8 cellular contexts compared by ENCODE assay signal in the genomic region with DNA sequence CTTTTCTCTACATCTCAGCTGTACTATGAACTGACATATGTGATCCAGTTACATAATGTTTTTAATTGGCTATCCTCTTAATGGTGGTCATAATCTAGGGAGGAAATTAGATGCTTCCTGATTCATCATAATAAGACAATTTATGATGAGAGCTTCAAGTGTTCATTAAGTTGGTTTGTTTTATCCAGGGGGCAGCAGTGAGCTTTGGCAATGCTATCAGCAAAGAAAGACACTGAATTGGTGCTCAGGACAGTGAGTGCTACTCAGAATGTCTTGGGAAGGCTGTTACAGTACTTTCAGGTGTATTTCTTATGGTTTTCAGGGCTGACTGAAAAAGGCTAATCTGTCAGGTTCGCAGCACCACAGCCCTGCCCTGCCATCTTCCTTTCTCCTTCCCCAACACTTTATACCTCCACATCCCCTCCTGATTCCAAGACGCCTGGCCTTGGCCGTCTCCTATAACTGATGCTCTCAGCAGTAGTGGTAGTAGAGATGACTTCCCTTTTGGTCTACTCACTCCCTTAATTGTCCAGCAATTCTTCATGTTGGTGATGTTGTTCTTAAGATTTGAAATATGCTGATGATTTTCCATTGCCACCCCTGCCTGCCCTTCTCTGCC.
A peak's percentile ranks its signal among the peaks of the same experiment; 100 is the strongest.
DNase-seq lines count a peak whose midpoint lies in the region; ATAC-seq and TF ChIP-seq lines count a peak whose summit lies in the region.

No MANE protein-coding gene starts in this region.

- H3K4me2 ChIP-seq in osteoblast (ENCODE audit: insufficient read depth, low read length) = no peak overlapping the region

- H3K9me3 Mint-ChIP-seq in CD4-positive, alpha-beta T cell = no peaks in the 10 kb centered on the region
- H3K9me3 Mint-ChIP-seq in activated CD8-positive, alpha-beta T cell treated with anti-CD3 and anti-CD28 coated beads, Interleukin-2, amount 10 ng/mL, durations not matched to agents 7 days and 5 days (ENCODE audit: insufficient read depth) = no peaks in the 10 kb centered on the region

- peak in 9 of 10 experiments; percentile 22 to 65 (median 52) for DNase-seq in CD4-positive, alpha-beta T cell
- peak; percentile 40 for DNase-seq in NCI-H1105 (lab: John Stamatoyannopoulos, UW)
- DNase-seq in activated CD8-positive, alpha-beta T cell treated with anti-CD3 and anti-CD28 coated beads, Interleukin-2, amount 10 ng/mL, durations not matched to agents 7 days and 5 days = peak; percentile 75
- DNase-seq in esophagus squamous epithelium (lab: John Stamatoyannopoulos, UW) = no peak
- DNase-seq in osteoblast (ENCODE audit: insufficient read length, low spot score, missing footprints) = peak; percentile 80
- DNase-seq in D341Med (ENCODE audit: low spot score) = no peak
- DNase-seq in DMS153 (lab: John Stamatoyannopoulos, UW) = no peak

- whole genome bisulfite sequencing in esophagus squamous epithelium, 2 donors = 70 to 86% methylated on average over 3 of the region's 3 CpGs

- no peaks in the 10 kb centered on the region for H3K27me3 Mint-ChIP-seq in CD4-positive, alpha-beta T cell
- no peaks in the 10 kb centered on the region for H3K27me3 Mint-ChIP-seq in activated CD8-positive, alpha-beta T cell treated with anti-CD3 and anti-CD28 coated beads, Interleukin-2, amount 10 ng/mL, durations not matched to agents 7 days and 5 days (ENCODE audit: low read depth)

- H3K27ac ChIP-seq in CD4-positive, alpha-beta T cell (ENCODE audit: low read depth, low read length) = no peak overlapping the region
- H3K27ac ChIP-seq in esophagus squamous epithelium (no peak overlapping the region), osteoblast (ENCODE audit: low read depth, low read length) (no peak overlapping the region)

- ATAC-seq in CD4-positive, alpha-beta T cell (ENCODE audit: poor library complexity) = peak; percentile 82
- ATAC-seq in GM19438 (IDR thresholded peaks at IDR 0.05; ENCODE audit: low read depth, unreplicated experiment) = peak; percentile 52
- ATAC-seq in activated CD8-positive, alpha-beta T cell treated with anti-CD3 and anti-CD28 coated beads, Interleukin-2, amount 10 ng/mL, durations not matched to agents 7 days and 5 days = peak; percentile 74

- H3K4me1 ChIP-seq in esophagus squamous epithelium = peaks cover 5 to 33% (median 14%) of the 10 kb centered on the region in 3 donors
- H3K4me1 ChIP-seq in osteoblast (ENCODE audit: insufficient read depth, low read length) = peaks cover 13% of the 10 kb centered on the region

- H3K27me3 ChIP-seq in CD4-positive, alpha-beta T cell (ENCODE audit: control insufficient read depth, insufficient read depth, low read length) = no peaks in the 10 kb centered on the region
- H3K27me3 ChIP-seq in esophagus squamous epithelium (no peaks in the 10 kb centered on the region), osteoblast (ENCODE audit: insufficient read depth, low read length) (no peaks in the 10 kb centered on the region)

- H2AFZ ChIP-seq in osteoblast (ENCODE audit: low read length) = no peak overlapping the region

- no peaks in the 10 kb centered on the region for H3K79me2 ChIP-seq in osteoblast (ENCODE audit: insufficient read depth, low read length)

- H3K4me3 ChIP-seq in esophagus squamous epithelium = no peak overlapping the region
- no peak overlapping the region for H3K4me3 ChIP-seq in osteoblast (ENCODE audit: insufficient read depth, low read length)

- no peak for TF ChIP-seq POLR2A in esophagus squamous epithelium (IDR thresholded peaks at IDR 0.05)

- H3K36me3 ChIP-seq in esophagus squamous epithelium (no peaks in the 10 kb centered on the region), osteoblast (ENCODE audit: insufficient read depth, low read length) (no peaks in the 10 kb centered on the region)

- intact Hi-C loops in CD4-positive, alpha-beta T cell (cut with DNase I, micrococcal nuclease) = loop anchor here (1.0 to 10.0 kb wide), 8 partner anchors 23 to 175 kb away; no protein-coding TSS in a partner anchor
- intact Hi-C loops in esophagus squamous epithelium (cut with DNase I) = no loop called here

- H4K20me1 ChIP-seq in osteoblast (ENCODE audit: insufficient read depth, low read length) = no peaks in the 10 kb centered on the region

- no peaks in the 10 kb centered on the region for H3K36me3 Mint-ChIP-seq in CD4-positive, alpha-beta T cell (ENCODE audit: low read depth)
- peaks cover 3% of the 10 kb centered on the region for H3K36me3 Mint-ChIP-seq in activated CD8-positive, alpha-beta T cell treated with anti-CD3 and anti-CD28 coated beads, Interleukin-2, amount 10 ng/mL, durations not matched to agents 7 days and 5 days (ENCODE audit: low read depth)

- H3K9me3 ChIP-seq in CD4-positive, alpha-beta T cell (ENCODE audit: control insufficient read depth, low read length) = no peaks in the 10 kb centered on the region
- no peaks in the 10 kb centered on the region for H3K9me3 ChIP-seq in esophagus squamous epithelium
- H3K9me3 ChIP-seq in osteoblast (ENCODE audit: low read depth, low read length) = no peaks in the 10 kb centered on the region

- H3K27ac Mint-ChIP-seq in CD4-positive, alpha-beta T cell = peak overlapping the region; percentile 78
- peak overlapping the region; percentile 60 for H3K27ac Mint-ChIP-seq in activated CD8-positive, alpha-beta T cell treated with anti-CD3 and anti-CD28 coated beads, Interleukin-2, amount 10 ng/mL, durations not matched to agents 7 days and 5 days

- CTCF ChIA-PET in CD4-positive, alpha-beta T cell (lab: Charles Lee) = interaction anchor here (0.6 to 3.7 kb wide), 23 partner anchors 9 to 1077 kb away, joined by 3 to 52 read pairs (median 5); partner anchors contain the start of gene TNFAIP3
- CTCF ChIA-PET in activated CD8-positive, alpha-beta T cell treated with anti-CD3 and anti-CD28 coated beads, Interleukin-2, amount 10 ng/mL, durations not matched to agents 7 days and 5 days (lab: Charles Lee) = interaction anchor here (0.8 to 17.2 kb wide), 51 partner anchors 9 to 207 kb away, joined by 3 to 399 read pairs (median 7); partner anchors contain the start of gene TNFAIP3

- POLR2A ChIA-PET in CD4-positive, alpha-beta T cell (lab: Charles Lee) = interaction anchor here (0.7 to 4.2 kb wide), 13 partner anchors 11 to 175 kb away, joined by 4 to 141 read pairs (median 5); partner anchors contain the start of gene TNFAIP3
- POLR2A ChIA-PET in activated CD8-positive, alpha-beta T cell treated with anti-CD3 and anti-CD28 coated beads, Interleukin-2, amount 10 ng/mL, durations not matched to agents 7 days and 5 days (lab: Charles Lee) = interaction anchor here (0.8 to 5.4 kb wide), 11 partner anchors 8 to 101 kb away, joined by 3 to 69 read pairs (median 9); partner anchors contain the start of gene TNFAIP3

- peak; percentile 79 for TF ChIP-seq CTCF in CD4-positive, alpha-beta T cell (IDR thresholded peaks at IDR 0.05)
- peak; percentile 29 to 79 (median 66) for TF ChIP-seq CTCF in esophagus squamous epithelium (IDR thresholded peaks at IDR 0.05)
- TF ChIP-seq CTCF in osteoblast (IDR thresholded peaks at IDR 0.05; ENCODE audit: extremely low read depth, low read depth, low read length) = peak; percentile 70

- H3K4me3 Mint-ChIP-seq in CD4-positive, alpha-beta T cell = peak overlapping the region; percentile 14
- H3K4me3 Mint-ChIP-seq in activated CD8-positive, alpha-beta T cell treated with anti-CD3 and anti-CD28 coated beads, Interleukin-2, amount 10 ng/mL, durations not matched to agents 7 days and 5 days = no peak overlapping the region

- H3K4me1 Mint-ChIP-seq in CD4-positive, alpha-beta T cell (ENCODE audit: low read depth) = peaks cover 76% of the 10 kb centered on the region
- H3K4me1 Mint-ChIP-seq in activated CD8-positive, alpha-beta T cell treated with anti-CD3 and anti-CD28 coated beads, Interleukin-2, amount 10 ng/mL, durations not matched to agents 7 days and 5 days (ENCODE audit: low read depth) = peaks cover 64% of the 10 kb centered on the region

Comparison
In these comparisons a context has a peak if more than half of its experiments do, and no peak if none do; other contexts are left out.
1. DNase-seq: peak in CD4-positive, alpha-beta T cell (9 of 10), NCI-H1105 (single experiment), activated CD8-positive, alpha-beta T cell treated with anti-CD3 and anti-CD28 coated beads, Interleukin-2, amount 10 ng/mL, durations not matched to agents 7 days and 5 days (single experiment) and osteoblast (single experiment); none in esophagus squamous epithelium (single experiment), D341Med (single experiment) and DMS153 (single experiment).
2. Peak in every context shown above with its lines, with median percentiles within 50 percentile points of each other: ATAC-seq and CTCF ChIP-seq.